In genomic region chr13:25806304-25806974, GRCh38 we compare ENCODE assay signal across 14 cellular contexts.
DNase-seq lines count a peak whose midpoint lies in the region; ATAC-seq, FAIRE-seq and TF ChIP-seq lines count a peak whose summit lies in the region.
"Had no signal": no experiment of that assay in that cellular context is flagged by ENCODE, and none has a peak within 500 bp of the region (broad histone marks: within the 10 kb centered on the region; RNA-seq: fewer than 3 reads in every experiment).

No MANE protein-coding gene starts in this region.

- no peak for FAIRE-seq in GM12891 (lab: Jason Lieb, UNC)

- H3K27ac ChIP-seq in lower lobe of right lung, result no peak overlapping the region
- H3K27ac ChIP-seq: cardiac muscle cell had no signal

- in situ Hi-C loops in astrocyte of the spinal cord (cut with HindIII; ENCODE audit: low sequenced_read_pairs), result no loop called here

- no peaks in the 10 kb centered on the region for H3K9me3 ChIP-seq in lower lobe of right lung

- H3K27me3 ChIP-seq in lower lobe of right lung (ENCODE audit: low read depth), result no peaks in the 10 kb centered on the region
- H3K27me3 ChIP-seq: cardiac muscle cell had no signal

- H3K36me3 ChIP-seq in lower lobe of right lung, result no peaks in the 10 kb centered on the region
- H3K36me3 ChIP-seq: cardiac muscle cell had no signal

- TF ChIP-seq CTCF in astrocyte of the spinal cord (IDR thresholded peaks at IDR 0.05; ENCODE audit: low read depth, low read length) (no peak), lower lobe of right lung (IDR thresholded peaks at IDR 0.05) (no peak)

- H3K4me3 ChIP-seq in astrocyte of the spinal cord (ENCODE audit: low read depth, low read length), result no peak overlapping the region
- H3K4me3 ChIP-seq in lower lobe of right lung, result no peak overlapping the region
- H3K4me3 ChIP-seq: cardiac muscle cell, lung had no signal

- no peaks in the 10 kb centered on the region for H3K4me1 ChIP-seq in lower lobe of right lung

- ATAC-seq in GM19372 (IDR thresholded peaks at IDR 0.05; ENCODE audit: low read depth, unreplicated experiment) (peak; percentile 82), lower lobe of right lung (no peak)

- DNase-seq in GM12891 (ENCODE audit: insufficient read length, low spot score), result no peak
- DNase-seq in HT1080 (ENCODE audit: low read depth), result peak; percentile 66
- DNase-seq in astrocyte of the spinal cord (ENCODE audit: low read depth, low spot score), result peak; percentile 66
- DNase-seq in LoVo (ENCODE audit: low spot score), result no peak
- DNase-seq in GM19240 (ENCODE audit: insufficient read length, low spot score), result no peak
- DNase-seq in lower lobe of right lung, result no peak
- no peak for DNase-seq in NCI-H2227 (lab: John Stamatoyannopoulos, UW; ENCODE audit: unreplicated experiment)
- DNase-seq: activated CD4-positive, alpha-beta T cell treated with anti-CD3 and anti-CD28 coated beads, Interleukin-2, amount 50 U/mL, for 4 hours; DMS 273 treated with DMSO at 0.1 percent for 48 hours; NCI-H1105 treated with DMSO at 0.1 percent for 48 hours; retina had no signal

- intact Hi-C loops in lower lobe of right lung (cut with DNase I), result no loop called here

- no peak for TF ChIP-seq POLR2A in GM12891 (IDR thresholded peaks at IDR 0.05; ENCODE audit: low read depth, low read length)

TF ChIP-seq in GM12891, 5 proteins besides CTCF, POLR2A, EP300 and RAD21:
- TF ChIP-seq SPI1 (IDR thresholded peaks at IDR 0.05; ENCODE audit: low read depth, low read length) (peak; percentile 46; the same call in 1 of the 2 replicates), PAX5 (IDR thresholded peaks at IDR 0.05; ENCODE audit: insufficient read depth, low read length, severe bottlenecking) (no peak)

Comparison
In these comparisons a context has a peak if more than half of its experiments do, and no peak if none do; other contexts are left out.
1. DNase-seq: peak in HT1080 (single experiment) and astrocyte of the spinal cord (single experiment); none in GM12891 (single experiment), LoVo (single experiment), GM19240 (single experiment), lower lobe of right lung (single experiment) and NCI-H2227 (single experiment).